30 cellular contexts compared by ENCODE assay signal in the genomic region with DNA sequence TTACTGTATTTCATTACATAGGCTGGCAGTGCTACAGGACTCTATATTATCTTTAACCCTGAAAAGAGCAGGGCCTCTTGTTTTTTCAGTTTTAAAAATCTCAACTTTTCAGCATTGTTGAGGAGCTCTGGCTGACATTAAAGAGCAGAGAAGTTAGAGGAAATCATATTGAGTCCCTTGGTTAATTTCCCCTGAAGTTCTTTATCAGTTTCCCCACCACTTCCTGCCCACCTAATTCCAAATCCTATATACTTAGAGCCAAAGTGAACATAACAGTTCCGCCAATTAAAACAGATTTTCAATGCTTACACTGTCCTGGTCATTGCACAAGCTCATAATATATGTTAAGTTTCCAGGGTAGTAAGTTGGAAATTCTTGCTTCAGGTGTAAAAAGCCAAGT.
"Had no signal": no experiment of that assay in that cellular context is flagged by ENCODE, and none has a peak within 500 bp of the region (broad histone marks: within the 10 kb centered on the region; RNA-seq: fewer than 3 reads in every experiment).

No MANE protein-coding gene starts in this region.

- DNase-seq: activated CD4-positive, alpha-beta T cell treated with anti-CD3 and anti-CD28 coated beads, Interleukin-2, amount 50 U/mL, for 1 hour; activated CD8-positive, alpha-beta memory T cell treated with anti-CD3 and anti-CD28 coated beads for 24 hours; activated effector memory CD4-positive, alpha-beta T cell treated with anti-CD3 and anti-CD28 coated beads, Interleukin-2, amount 50 U/mL, for 16 hours; activated naive CD4-positive, alpha-beta T cell treated with Interleukin-2 at 50 U/mL for 16 hours; activated naive CD8-positive, alpha-beta T cell treated with anti-CD3 and anti-CD28 coated beads, Interleukin-2, amount 50 U/mL, for 24 hours; amniotic stem cell; body of pancreas; central memory CD4-positive, alpha-beta T cell; IMR-90; Kasumi-1; KBM-7; NCI-H1048; NCI-H146; NCI-H1930; NCI-H2171 treated with DMSO at 0.1 percent for 48 hours; NCI-H345; NCI-H510A; NCI-H526 treated with DMSO at 0.1 percent for 48 hours; NCI-H82; OCI-M1; Right ventricle myocardium superior; SK-N-SH; SW 1271 had no signal

- H3K27me3 ChIP-seq: ascending aorta, body of pancreas, SJCRH30 had no signal

- ATAC-seq: activated naive CD8-positive, alpha-beta T cell treated with anti-CD3 and anti-CD28 coated beads, Interleukin-2, amount 50 U/mL, for 24 hours; body of pancreas; Panc1 had no signal

- H3K27me3 Mint-ChIP-seq: activated naive CD8-positive, alpha-beta T cell treated with anti-CD3 and anti-CD28 coated beads, Interleukin-2, amount 50 U/mL, for 24 hours had no signal

- H3K4me3 Mint-ChIP-seq: activated naive CD8-positive, alpha-beta T cell treated with anti-CD3 and anti-CD28 coated beads, Interleukin-2, amount 50 U/mL, for 24 hours; activated T-helper 1 cell treated with anti-CD3 and anti-CD28 coated beads, Interleukin-12 subunit alpha, Interleukin-12 subunit beta, Interleukin-2, Interleukin-4 antibody, amounts not matched to agents 30 ng/mL and 10 ng/mL and 1 ng/mL, durations not matched to agents 14 hours and 24 hours and 36 hours had no signal

- FAIRE-seq: bronchial epithelial cell had no signal

- H3K9ac ChIP-seq: SK-N-SH had no signal

- H3K9me3 Mint-ChIP-seq: activated naive CD4-positive, alpha-beta T cell treated with anti-CD3 and anti-CD28 coated beads, Interleukin-2, amount 50 U/mL, for 72 hours; activated naive CD8-positive, alpha-beta T cell treated with anti-CD3 and anti-CD28 coated beads, Interleukin-2, amount 50 U/mL, for 24 hours; activated T-helper 1 cell treated with anti-CD3 and anti-CD28 coated beads, Interleukin-12 subunit alpha, Interleukin-12 subunit beta, Interleukin-2, Interleukin-4 antibody, amounts not matched to agents 30 ng/mL and 10 ng/mL and 1 ng/mL, durations not matched to agents 14 hours and 24 hours and 36 hours had no signal

- H3K27ac Mint-ChIP-seq: activated naive CD8-positive, alpha-beta T cell treated with anti-CD3 and anti-CD28 coated beads, Interleukin-2, amount 50 U/mL, for 24 hours had no signal

- H3K4me3 ChIP-seq: ascending aorta, body of pancreas, SJCRH30 had no signal

- H3K36me3 ChIP-seq: ascending aorta, SJCRH30 had no signal

- H3K27ac ChIP-seq: body of pancreas, RWPE1, SJCRH30 had no signal

- H3K9me3 ChIP-seq: ascending aorta, body of pancreas, SJCRH30, SK-N-SH had no signal

- H3K4me2 ChIP-seq: SK-N-SH had no signal
